In the genomic region with DNA sequence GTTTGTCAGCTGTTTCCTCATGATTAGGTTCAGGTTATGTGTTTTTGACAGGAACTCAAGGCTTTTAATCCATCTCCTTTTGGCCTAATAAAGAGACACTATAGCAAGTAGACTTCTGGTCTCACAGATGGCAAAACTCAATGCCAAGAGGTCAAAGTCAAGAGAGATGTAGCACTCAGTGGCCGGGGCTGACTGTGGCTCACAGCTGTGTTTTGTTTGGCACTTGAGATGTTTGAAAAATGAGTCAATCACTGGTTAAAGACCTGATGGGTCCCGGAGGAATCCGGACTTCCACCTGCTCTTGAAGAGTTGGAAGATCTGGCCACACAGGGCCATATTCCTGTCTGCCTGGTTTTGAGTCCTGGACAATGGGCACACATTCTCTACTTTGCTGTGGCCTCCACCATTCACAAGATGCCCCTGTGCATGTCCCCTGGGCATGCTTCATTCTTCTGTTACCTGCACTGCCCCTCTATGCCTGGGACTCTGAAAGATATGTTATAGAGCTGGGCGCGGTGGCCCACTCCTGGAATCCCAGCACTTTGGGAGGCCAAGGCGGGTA, we compare ENCODE assay signal across 2 cellular contexts.
TF ChIP-seq lines count a peak whose summit lies in the region.

No MANE protein-coding gene starts in this region.

TF ChIP-seq in Ishikawa, 13 proteins besides CTCF, POLR2A, EP300 and RAD21:
- TF ChIP-seq USF1 (IDR thresholded peaks at IDR 0.05) (no peak), NFIC (IDR thresholded peaks at IDR 0.05) (0 out of 2 replicates have a peak, but pooled peaks have one; percentile 20)
TF ChIP-seq in Ishikawa: peak in this region for 1.

TF ChIP-seq in liver, 16 proteins besides CTCF, POLR2A, EP300 and RAD21 (continued from another document):
- peak; percentile 87 to 88 for TF ChIP-seq RXRA (IDR thresholded peaks at IDR 0.05)
- TF ChIP-seq FOXA2 (IDR thresholded peaks at IDR 0.05) = peak; percentile 34
- TF ChIP-seq ATF3 (IDR thresholded peaks at IDR 0.05) = peak; percentile 55
- TF ChIP-seq REST (IDR thresholded peaks at IDR 0.05) = peak; percentile 56
- TF ChIP-seq FOXA1 (IDR thresholded peaks at IDR 0.05) = no peak
- TF ChIP-seq HNF4G (IDR thresholded peaks at IDR 0.05) = peak; percentile 91
- TF ChIP-seq, protein P1, sequence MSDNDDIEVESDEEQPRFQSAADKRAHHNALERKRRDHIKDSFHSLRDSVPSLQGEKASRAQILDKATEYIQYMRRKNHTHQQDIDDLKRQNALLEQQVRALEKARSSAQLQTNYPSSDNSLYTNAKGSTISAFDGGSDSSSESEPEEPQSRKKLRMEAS (IDR thresholded peaks at IDR 0.05) = peak; percentile 77
- peak in 1 of 2 donors; percentile 21 for TF ChIP-seq GABPA (IDR thresholded peaks at IDR 0.05 in 1 of 2, conservative IDR thresholded peaks at IDR 0.05 in 1 of 2)
- peak in 1 of 2 donors; percentile 44 for TF ChIP-seq EGR1 (IDR thresholded peaks at IDR 0.05; ENCODE audit: low read depth in 2 of 2)
- peak; percentile 74 for TF ChIP-seq YY1 (IDR thresholded peaks at IDR 0.05)
- peak; percentile 30 for TF ChIP-seq NR2F2 (IDR thresholded peaks at IDR 0.05)
- peak; percentile 62 for TF ChIP-seq ZBTB33 (IDR thresholded peaks at IDR 0.05)
- TF ChIP-seq JUND (IDR thresholded peaks at IDR 0.05) = peak; percentile 65 to 71
- peak; percentile 94 to 98 for TF ChIP-seq HNF4A (conservative IDR thresholded peaks at IDR 0.05)
